Comparison of ENCODE assay signal across 2 cellular contexts in genomic region chr2:99439989-99440388, GRCh38.
TF ChIP-seq lines count a peak whose summit lies in the region.

No MANE protein-coding gene starts in this region.

TF ChIP-seq in GM12891, 5 proteins besides CTCF, POLR2A, EP300 and RAD21:
- TF ChIP-seq SPI1 (IDR thresholded peaks at IDR 0.05; ENCODE audit: low read depth, low read length), result no peak
- TF ChIP-seq PAX5 (IDR thresholded peaks at IDR 0.05; ENCODE audit: insufficient read depth, low read length, severe bottlenecking), result no peak
- TF ChIP-seq POU2F2 (IDR thresholded peaks at IDR 0.05; ENCODE audit: low read depth, low read length), result no peak
- no peak for TF ChIP-seq POLR2AphosphoS5 (IDR thresholded peaks at IDR 0.05; ENCODE audit: low read depth, low read length)
- TF ChIP-seq TAF1 (IDR thresholded peaks at IDR 0.05; ENCODE audit: low read depth, low read length), result no peak

TF ChIP-seq in H1, 55 proteins besides CTCF, POLR2A, EP300 and RAD21:
- no peak for TF ChIP-seq SIN3A (conservative IDR thresholded peaks at IDR 0.05 in 1 of 2, IDR thresholded peaks at IDR 0.05 in 1 of 2; ENCODE audit: low read depth in 1 of 2, low read length in 2 of 2)
- no peak for TF ChIP-seq EZH2 (IDR thresholded peaks at IDR 0.05; ENCODE audit: low read depth, low read length, severe bottlenecking)
- TF ChIP-seq GTF2F1 (IDR thresholded peaks at IDR 0.05; ENCODE audit: borderline replicate concordance, low read depth, low read length), result no peak
- 0 out of 2 replicates have a peak, but pooled peaks have one; percentile 27 for TF ChIP-seq POU5F1 (IDR thresholded peaks at IDR 0.05; ENCODE audit: low read depth, low read length)
